ENCODE assay signal across 2 cellular contexts in the genomic region with DNA sequence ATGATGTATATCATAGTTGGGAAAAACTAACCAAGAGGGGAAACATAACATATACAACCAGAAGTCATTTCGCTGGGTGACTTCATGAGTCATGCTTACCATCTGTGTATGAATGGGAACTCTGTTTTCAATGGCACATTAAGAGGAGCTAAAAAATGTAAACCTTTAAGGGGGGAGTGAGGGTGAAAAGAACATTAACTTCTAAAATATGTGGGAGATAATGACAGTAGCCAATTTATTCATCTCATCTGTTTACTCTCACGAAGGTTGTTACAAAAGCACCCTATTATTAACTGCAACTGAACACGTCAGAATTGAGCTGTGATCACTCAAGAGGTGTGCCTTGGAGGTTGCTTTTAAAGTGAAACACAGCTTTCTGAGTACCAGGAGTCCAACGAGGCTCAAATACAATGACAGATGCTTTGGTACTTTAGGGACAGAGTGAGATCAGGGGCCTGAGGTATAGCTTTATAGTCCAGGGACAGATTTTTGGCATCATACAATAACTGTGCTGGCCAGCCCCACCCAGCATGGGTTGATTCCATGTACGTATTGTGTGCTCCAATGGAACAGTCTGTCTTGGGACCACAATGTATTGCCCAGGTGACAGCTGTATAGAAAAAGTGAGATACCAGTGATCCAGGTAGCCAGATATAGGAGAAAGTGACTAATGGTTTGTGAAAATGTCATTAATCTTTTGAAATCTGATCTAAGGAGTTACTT.
TF ChIP-seq lines count a peak whose summit lies in the region.

No MANE protein-coding gene starts in this region.

TF ChIP-seq in HepG2, 621 proteins besides CTCF, POLR2A, EP300 and RAD21:
- TF ChIP-seq, protein P1, sequence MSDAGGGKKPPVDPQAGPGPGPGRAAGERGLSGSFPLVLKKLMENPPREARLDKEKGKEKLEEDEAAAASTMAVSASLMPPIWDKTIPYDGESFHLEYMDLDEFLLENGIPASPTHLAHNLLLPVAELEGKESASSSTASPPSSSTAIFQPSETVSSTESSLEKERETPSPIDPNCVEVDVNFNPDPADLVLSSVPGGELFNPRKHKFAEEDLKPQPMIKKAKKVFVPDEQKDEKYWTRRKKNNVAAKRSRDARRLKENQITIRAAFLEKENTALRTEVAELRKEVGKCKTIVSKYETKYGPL (CRISPR knock-in tag; IDR thresholded peaks at IDR 0.05) = no peak
- TF ChIP-seq FOXO1 (CRISPR knock-in tag; IDR thresholded peaks at IDR 0.05) (no peak), MBD4 (IDR thresholded peaks at IDR 0.05; ENCODE audit: borderline replicate concordance, low read length) (no peak), ZNF749 (CRISPR knock-in tag; IDR thresholded peaks at IDR 0.05; ENCODE audit: borderline replicate concordance) (no peak), SP2 (CRISPR knock-in tag; IDR thresholded peaks at IDR 0.05) (no peak), ZNF720 (CRISPR knock-in tag; IDR thresholded peaks at IDR 0.05) (no peak), KDM5A (IDR thresholded peaks at IDR 0.05; ENCODE audit: borderline replicate concordance, low read length) (no peak), ZNF501 (CRISPR knock-in tag; IDR thresholded peaks at IDR 0.05) (no peak), ZNF569 (CRISPR knock-in tag; IDR thresholded peaks at IDR 0.05; ENCODE audit: borderline replicate concordance) (no peak), ZNF510 (CRISPR knock-in tag; IDR thresholded peaks at IDR 0.05; ENCODE audit: low read depth) (no peak), HNRNPH1 (optimal IDR thresholded peaks at IDR 0.05; ENCODE audit: low read depth, low read length) (no peak), ZNF788 (CRISPR knock-in tag; IDR thresholded peaks at IDR 0.05; ENCODE audit: borderline replicate concordance) (no peak), PHB2 (IDR thresholded peaks at IDR 0.05; ENCODE audit: partially characterized antibody) (no peak), DNMT1 (CRISPR knock-in tag; IDR thresholded peaks at IDR 0.05) (no peak), ZNF772 (CRISPR knock-in tag; IDR thresholded peaks at IDR 0.05) (no peak), ZNF709 (CRISPR knock-in tag; IDR thresholded peaks at IDR 0.05) (no peak)
- TF ChIP-seq, protein P2, sequence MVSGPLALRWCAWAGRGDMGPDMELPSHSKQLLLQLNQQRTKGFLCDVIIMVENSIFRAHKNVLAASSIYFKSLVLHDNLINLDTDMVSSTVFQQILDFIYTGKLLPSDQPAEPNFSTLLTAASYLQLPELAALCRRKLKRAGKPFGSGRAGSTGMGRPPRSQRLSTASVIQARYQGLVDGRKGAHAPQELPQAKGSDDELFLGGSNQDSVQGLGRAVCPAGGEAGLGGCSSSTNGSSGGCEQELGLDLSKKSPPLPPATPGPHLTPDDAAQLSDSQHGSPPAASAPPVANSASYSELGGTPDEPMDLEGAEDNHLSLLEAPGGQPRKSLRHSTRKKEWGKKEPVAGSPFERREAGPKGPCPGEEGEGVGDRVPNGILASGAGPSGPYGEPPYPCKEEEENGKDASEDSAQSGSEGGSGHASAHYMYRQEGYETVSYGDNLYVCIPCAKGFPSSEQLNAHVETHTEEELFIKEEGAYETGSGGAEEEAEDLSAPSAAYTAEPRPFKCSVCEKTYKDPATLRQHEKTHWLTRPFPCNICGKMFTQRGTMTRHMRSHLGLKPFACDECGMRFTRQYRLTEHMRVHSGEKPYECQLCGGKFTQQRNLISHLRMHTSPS (CRISPR knock-in tag; IDR thresholded peaks at IDR 0.05; ENCODE audit: low read depth) = no peak

TF ChIP-seq in endothelial cell of umbilical vein, 7 proteins besides CTCF, POLR2A, EP300 and RAD21 (continued from another document):
- TF ChIP-seq JUN (IDR thresholded peaks at IDR 0.05; ENCODE audit: borderline replicate concordance, insufficient read depth, insufficient read length, low read depth) (peak; percentile 29), MYC (IDR thresholded peaks at IDR 0.05; ENCODE audit: low read depth, low read length) (no peak), FOS (IDR thresholded peaks at IDR 0.05; ENCODE audit: borderline replicate concordance, insufficient read depth, low read length) (peak; percentile 60)
